Comparison of ENCODE assay signal across 12 cellular contexts in genomic region chr1:25481625-25482024, GRCh38. TPM values are rescaled to one million over a fixed set of nuclear protein-coding genes. Genes with fewer than 3 reads are reported as not detected.
DNase-seq lines count a peak whose midpoint lies in the region; ATAC-seq and TF ChIP-seq lines count a peak whose summit lies in the region.
"Had no signal": no experiment of that assay in that cellular context is flagged by ENCODE, and none has a peak within 500 bp of the region (broad histone marks: within the 10 kb centered on the region; RNA-seq: fewer than 3 reads in every experiment).

No MANE protein-coding gene starts in this region.

- H3K4me1 ChIP-seq in ectodermal cell (ENCODE audit: control insufficient read depth, insufficient read depth, low read length) = peaks cover 6% of the 10 kb centered on the region
- no peaks in the 10 kb centered on the region for H3K4me1 ChIP-seq in right atrium auricular region

- H3K9me3 ChIP-seq in ectodermal cell (ENCODE audit: control insufficient read depth, low read length) (no peaks in the 10 kb centered on the region), right atrium auricular region (no peaks in the 10 kb centered on the region)

- no peaks in the 10 kb centered on the region for H3K27me3 ChIP-seq in ectodermal cell (ENCODE audit: control insufficient read depth, insufficient read depth, low read length, poor library complexity, severe bottlenecking)
- no peaks in the 10 kb centered on the region for H3K27me3 ChIP-seq in right atrium auricular region
- no peaks in the 10 kb centered on the region for H3K27me3 ChIP-seq in brain microvascular endothelial cell (replicated peaks)

- DNase-seq in SK-MEL-5 (ENCODE audit: low read depth, low spot score) (peak; percentile 6), right atrium auricular region (ENCODE audit: low spot score) (no peak), retina (peak; percentile 9), brain microvascular endothelial cell (no peak)
- DNase-seq: CD8-positive, alpha-beta T cell; NCI-H1436 treated with DMSO at 0.1 percent for 48 hours; NCI-H2081; NCI-H345 had no signal

- H3K4me3 ChIP-seq in ectodermal cell (ENCODE audit: insufficient read depth, low read depth, low read length) (no peak overlapping the region), right atrium auricular region (no peak overlapping the region), brain microvascular endothelial cell (ENCODE audit: low read depth, low read length) (no peak overlapping the region)
- H3K4me3 ChIP-seq: SK-N-MC had no signal

- ATAC-seq in GM21423 (IDR thresholded peaks at IDR 0.05; ENCODE audit: unreplicated experiment) (no peak), HG03342 (IDR thresholded peaks at IDR 0.05; ENCODE audit: unreplicated experiment) (no peak)
- ATAC-seq: CD8-positive, alpha-beta T cell had no signal

- 90% methylated on average over 5 of the region's 5 CpGs for WGBS in ectodermal cell, 2 experiments

- H3K36me3 ChIP-seq in ectodermal cell (ENCODE audit: control insufficient read depth, insufficient read depth, low read length) (no peaks in the 10 kb centered on the region), right atrium auricular region (peaks cover 9% of the 10 kb centered on the region), brain microvascular endothelial cell (replicated peaks) (peaks cover 8% of the 10 kb centered on the region)

- in situ Hi-C loops in SK-MEL-5 (cut with HindIII; ENCODE audit: low pct_unique_long_range_greater_than_20kb, low sequenced_read_pairs) (no loop called here), brain microvascular endothelial cell (cut with HindIII; ENCODE audit: low pct_ligation_motif_present, low sequenced_read_pairs) (no loop called here)

- TF ChIP-seq CTCF in right atrium auricular region (IDR thresholded peaks at IDR 0.05) (no peak), brain microvascular endothelial cell (IDR thresholded peaks at IDR 0.05; ENCODE audit: low read depth, low read length, missing control alignments) (no peak)

- H3K27ac ChIP-seq in ectodermal cell (ENCODE audit: insufficient read depth, low read depth, low read length, poor library complexity, severe bottlenecking) (peak overlapping the region; percentile 8), right atrium auricular region (peak overlapping the region; percentile 17 to 41), brain microvascular endothelial cell (no peak overlapping the region)
- H3K27ac ChIP-seq: SK-N-MC had no signal

RNA-seq across cellular contexts. Expression of gene MACO1, which starts 50.9 kb away (rescaled TPM):
- total RNA-seq in SK-MEL-5 (2014; rRNA removed; shearing (Covaris generic)) = 18.5 and 19.7 TPM in 2 replicates
- 9.2 and 12.5 TPM in 2 replicates for polyA plus RNA-seq in SK-MEL-5 (2015; cell fraction: cytosol; rRNA removed)
- polyA plus RNA-seq in SK-MEL-5 (2015; cell fraction: nucleus; rRNA removed) = 6.0 and 6.6 TPM in 2 replicates
- polyA plus RNA-seq in ectodermal cell (2013, experiment 1 of 4) = 17.1 TPM
- 20.4 TPM for polyA plus RNA-seq in ectodermal cell (2013, experiment 2 of 4)
- polyA plus RNA-seq in ectodermal cell (2013, experiment 3 of 4) = 14.4 TPM
- polyA plus RNA-seq in ectodermal cell (2013, experiment 4 of 4) = 16.0 TPM
- total RNA-seq in right atrium auricular region = 10 to 100 TPM; 14.0 to 14.5 TPM

Comparison
In these comparisons a context has a peak if more than half of its experiments do, and no peak if none do; other contexts are left out.
1. DNase-seq: peak in SK-MEL-5 (single experiment) and retina (single experiment); none in right atrium auricular region (single experiment) and brain microvascular endothelial cell (single experiment).